Comparison of ENCODE assay signal across 14 cellular contexts in genomic region chr10:8417631-8418030, GRCh38.
"Had no signal": no experiment of that assay in that cellular context is flagged by ENCODE, and none has a peak within 500 bp of the region (broad histone marks: within the 10 kb centered on the region; RNA-seq: fewer than 3 reads in every experiment).

No MANE protein-coding gene starts in this region.

- H3K9me3 ChIP-seq: esophagus squamous epithelium, psoas muscle, upper lobe of right lung had no signal

- H3K27me3 ChIP-seq: brain microvascular endothelial cell, dorsolateral prefrontal cortex, foreskin keratinocyte, upper lobe of right lung had no signal

- H3K4me1 ChIP-seq: esophagus squamous epithelium, foreskin keratinocyte, psoas muscle, upper lobe of right lung had no signal

- H3K27ac Mint-ChIP-seq: activated naive CD4-positive, alpha-beta T cell treated with anti-CD3 and anti-CD28 coated beads for 36 hours had no signal

- H3K27ac ChIP-seq: brain microvascular endothelial cell, dorsolateral prefrontal cortex, esophagus squamous epithelium, foreskin keratinocyte, psoas muscle, SK-N-MC, upper lobe of right lung had no signal

- DNase-seq: activated CD4-positive, CD25-positive, alpha-beta regulatory T cell; activated CD8-positive, alpha-beta memory T cell treated with anti-CD3 and anti-CD28 coated beads, Interleukin-2, amount 50 U/mL, for 48 hours; activated naive CD4-positive, alpha-beta T cell treated with anti-CD3 and anti-CD28 coated beads for 36 hours; amniotic stem cell; brain microvascular endothelial cell; dorsolateral prefrontal cortex; esophagus squamous epithelium; foreskin keratinocyte; psoas muscle; stimulated activated naive CD8-positive, alpha-beta T cell treated with anti-CD3 and anti-CD28 coated beads, Interleukin-15, Interleukin-2, amounts not matched to agents 100 U/mL and 50 U/mL, for 24 hours; upper lobe of right lung had no signal

- H3K4me3 Mint-ChIP-seq: activated naive CD4-positive, alpha-beta T cell treated with anti-CD3 and anti-CD28 coated beads for 36 hours; T-helper 1 cell treated with Interleukin-12 subunit alpha and Interleukin-12 subunit beta and Interleukin-4 antibody, amounts not matched to agents 30 μg/mL and 1 μg/mL, for 36 hours had no signal

- ATAC-seq: foreskin keratinocyte, psoas muscle, sciatic nerve, upper lobe of right lung had no signal

- H3K36me3 ChIP-seq: brain microvascular endothelial cell, esophagus squamous epithelium, upper lobe of right lung had no signal

- H3K4me3 ChIP-seq: dorsolateral prefrontal cortex, esophagus squamous epithelium, psoas muscle, SK-N-MC, upper lobe of right lung had no signal
